ENCODE assay signal across 23 cellular contexts in the genomic region with DNA sequence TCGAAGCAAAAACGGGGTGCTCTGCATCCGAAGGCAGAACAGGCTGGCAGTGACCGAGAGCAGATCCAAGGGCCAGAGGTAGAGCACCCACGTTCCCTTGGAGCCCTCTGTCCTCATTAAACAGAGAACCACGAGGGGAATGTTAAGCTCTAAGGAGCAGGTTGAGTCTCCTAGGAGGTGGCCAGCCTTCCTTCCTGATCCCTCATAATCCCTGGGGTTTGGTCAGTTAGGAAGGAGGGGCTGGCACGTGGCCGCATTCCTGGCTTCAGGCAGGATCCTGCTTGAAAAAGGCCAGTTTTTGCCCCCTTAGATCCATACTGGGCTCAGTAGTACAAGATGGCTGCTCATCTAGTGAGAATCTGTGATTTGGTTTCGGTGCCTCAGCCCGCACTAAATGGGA. TPM values are rescaled to one million over a fixed set of nuclear protein-coding genes. Genes with fewer than 3 reads are reported as not detected.
"Had no signal": no experiment of that assay in that cellular context is flagged by ENCODE, and none has a peak within 500 bp of the region (broad histone marks: within the 10 kb centered on the region; RNA-seq: fewer than 3 reads in every experiment).

No MANE protein-coding gene starts in this region.

- DNase-seq: cortex of kidney; effector memory CD8-positive, alpha-beta T cell; hypothalamus; immature natural killer cell; islet precursor cell; kidney glomerular epithelial cell; left ventricle myocardium superior; lower lobe of right lung; natural killer cell; sigmoid colon; stimulated activated CD4-positive, alpha-beta T cell treated with anti-CD3 and anti-CD28 coated beads, Interleukin-2, amount 100 ng/mL, for 24 hours; stimulated activated CD4-positive, alpha-beta T cell treated with anti-CD3 and anti-CD28 coated beads, Interleukin-4, amount 100 ng/mL, for 24 hours; stimulated activated naive CD8-positive, alpha-beta T cell treated with anti-CD3 and anti-CD28 coated beads, Interleukin-15, Interleukin-2, amounts not matched to agents 100 U/mL and 50 U/mL, for 24 hours; substantia nigra; testis; tibial artery; upper lobe of left lung had no signal

- H3K27ac ChIP-seq: lower lobe of right lung, prostate gland, sigmoid colon, testis, tibial artery, upper lobe of left lung had no signal

- H3K4me1 ChIP-seq: lower lobe of right lung, prostate gland, sigmoid colon, testis, tibial artery, upper lobe of left lung had no signal

- FAIRE-seq: frontal cortex, urothelium cell line had no signal

- H3K36me3 ChIP-seq: lower lobe of right lung, prostate gland, sigmoid colon, tibial artery, upper lobe of left lung had no signal

- H3K9me3 ChIP-seq: lower lobe of right lung, prostate gland, sigmoid colon, testis, tibial artery, upper lobe of left lung had no signal

- ATAC-seq: effector memory CD8-positive, alpha-beta T cell; left ventricle myocardium superior; lower lobe of right lung; natural killer cell; stimulated activated memory B cell treated with anti-CD40 and anti-IgM and Interleukin-4, amounts not matched to agents 10 μg/mL and 1 μg/mL and 100 μg/mL, for 72 hours; stimulated activated naive CD8-positive, alpha-beta T cell treated with anti-CD3 and anti-CD28 coated beads, Interleukin-15, Interleukin-2, amounts not matched to agents 100 U/mL and 50 U/mL, for 24 hours had no signal

- H3K4me3 ChIP-seq: lower lobe of right lung, prostate gland, sigmoid colon, testis, tibial artery, upper lobe of left lung had no signal

- H3K27me3 ChIP-seq: sigmoid colon, testis, tibial artery, upper lobe of left lung had no signal

RNA-seq across cellular contexts. Expression of a gene that starts 57.2 kb away (rescaled TPM):
- total RNA-seq: fibroblast of villous mesenchyme, osteocyte had no signal
